ENCODE assay signal across 12 cellular contexts in the genomic region with DNA sequence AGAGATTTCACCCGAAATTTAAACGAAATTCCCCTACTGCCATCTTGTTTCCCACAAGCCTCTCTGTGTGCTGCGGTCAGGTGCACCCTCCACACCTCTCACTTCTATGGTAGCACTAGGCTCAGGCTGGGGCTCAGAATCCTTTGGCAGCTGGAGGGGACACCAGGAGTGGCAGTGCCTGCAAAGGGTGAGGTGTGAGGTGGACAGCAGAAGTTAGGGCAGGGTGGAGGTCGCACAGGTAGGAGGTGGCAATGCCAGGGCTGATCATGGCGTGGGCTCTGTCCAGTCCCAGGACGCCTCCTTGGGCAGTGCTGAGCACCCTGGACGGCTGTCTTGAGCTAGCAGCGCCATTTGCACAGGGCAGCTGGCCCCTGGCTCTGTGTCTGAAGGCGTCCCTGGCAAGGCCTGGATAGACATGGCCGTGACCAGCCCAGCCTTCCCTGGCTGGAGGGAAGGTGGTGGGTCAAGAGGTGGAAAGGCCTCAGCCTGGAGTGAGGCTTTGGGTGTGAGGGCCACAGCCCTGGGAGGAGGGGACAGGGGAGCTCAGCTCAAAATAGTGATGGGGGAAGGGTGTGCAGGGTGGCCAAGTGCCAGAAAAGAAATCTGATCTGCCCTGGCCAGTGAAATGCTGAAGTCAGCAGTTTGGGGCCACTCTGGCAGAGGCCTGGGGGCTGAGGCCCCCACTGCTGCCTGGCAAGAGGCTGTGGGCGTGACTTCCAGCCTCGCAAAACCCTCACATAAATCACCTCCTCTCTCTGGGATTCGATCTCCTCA. TPM values are rescaled to one million over a fixed set of nuclear protein-coding genes. Genes with fewer than 3 reads are reported as not detected.
A peak's percentile ranks its signal among the peaks of the same experiment; 100 is the strongest.
DNase-seq lines count a peak whose midpoint lies in the region; ATAC-seq and TF ChIP-seq lines count a peak whose summit lies in the region.
"Had no signal": no experiment of that assay in that cellular context is flagged by ENCODE, and none has a peak within 500 bp of the region (broad histone marks: within the 10 kb centered on the region; RNA-seq: fewer than 3 reads in every experiment).

No MANE protein-coding gene starts in this region.

- no peak for TF ChIP-seq POLR2A in stomach (IDR thresholded peaks at IDR 0.05)

- H3K36me3 ChIP-seq in ascending aorta (no peaks in the 10 kb centered on the region), liver (ENCODE audit: control insufficient read depth in 4 of 4, insufficient read depth in 3 of 4, low read depth in 1 of 4, low read length in 3 of 4) (peaks cover 0 to 2% (median 0%) of the 10 kb centered on the region in 4 donors), stomach (no peaks in the 10 kb centered on the region)

- DNase-seq in ascending aorta (ENCODE audit: low spot score in 2 of 2) (no peak), stomach (peak; percentile 47)
- no peak for DNase-seq in effector CD8-positive, alpha-beta T cell (lab: John Stamatoyannopoulos, UW)
- DNase-seq in activated CD4-positive, CD25-positive, alpha-beta regulatory T cell treated with anti-CD3 and anti-CD28 coated beads, Interleukin-2, amount 50 U/mL, for 72 hours: no peak
- DNase-seq: activated naive CD8-positive, alpha-beta T cell treated with anti-CD3 and anti-CD28 coated beads, Interleukin-2, amount 10 ng/mL, durations not matched to agents 7 days and 5 days; DMS153; NCI-H2171 had no signal

- intact Hi-C loops in ascending aorta (cut with DNase I) (no loop called here), stomach (cut with DNase I; ENCODE audit: low total_unique reads) (no loop called here)

- H3K9me3 ChIP-seq in ascending aorta: no peaks in the 10 kb centered on the region
- no peaks in the 10 kb centered on the region for H3K9me3 ChIP-seq in liver (ENCODE audit: control insufficient read depth in 4 of 4, low read length in 3 of 4)
- no peaks in the 10 kb centered on the region for H3K9me3 ChIP-seq in stomach
- H3K9me3 ChIP-seq: SJSA1 had no signal

- H3K27ac ChIP-seq in ascending aorta (peak overlapping the region; percentile 25 to 37), liver (ENCODE audit: low read depth in 1 of 2, low read length in 2 of 2) (peak overlapping the region; percentile 73 to 78), stomach (peak overlapping the region in 1 of 5 donors; percentile 19)
- H3K27ac ChIP-seq: SJSA1 had no signal

- ATAC-seq in HG02588 (IDR thresholded peaks at IDR 0.05; ENCODE audit: unreplicated experiment) (no peak), HG03196 (IDR thresholded peaks at IDR 0.05; ENCODE audit: unreplicated experiment) (no peak)

- WGBS in liver: 30% methylated on average over 13 of the region's 13 CpGs
- 51 to 68% (median 61%) methylated on average over 13 of the region's 13 CpGs for WGBS in stomach, 5 donors

- H3K4me1 ChIP-seq in ascending aorta: peaks cover 34 to 90% of the 10 kb centered on the region in 2 donors
- H3K4me1 ChIP-seq in liver (ENCODE audit: control insufficient read depth in 4 of 4, insufficient read depth in 4 of 4, low read length in 3 of 4): peaks cover 10 to 41% (median 14%) of the 10 kb centered on the region in 4 donors
- H3K4me1 ChIP-seq in stomach: no peaks in the 10 kb centered on the region

- no peak overlapping the region for H3K9ac ChIP-seq in liver (ENCODE audit: low read depth in 1 of 2, low read length in 2 of 2)

- TF ChIP-seq CTCF in ascending aorta (IDR thresholded peaks at IDR 0.05) (no peak), liver (IDR thresholded peaks at IDR 0.05; ENCODE audit: low read depth, low read length, missing input control) (no peak), stomach (IDR thresholded peaks at IDR 0.05) (no peak)

- TF ChIP-seq EP300 in Ishikawa (IDR thresholded peaks at IDR 0.05; ENCODE audit: borderline replicate concordance) (no peak), stomach (IDR thresholded peaks at IDR 0.05) (no peak)

- H3K27me3 ChIP-seq in ascending aorta: no peaks in the 10 kb centered on the region
- no peaks in the 10 kb centered on the region for H3K27me3 ChIP-seq in liver (ENCODE audit: control insufficient read depth in 4 of 4, insufficient read depth in 4 of 4, low read length in 3 of 4)
- no peaks in the 10 kb centered on the region for H3K27me3 ChIP-seq in stomach
- H3K27me3 ChIP-seq: SJSA1 had no signal

- no peak for TF ChIP-seq RAD21 in Ishikawa (IDR thresholded peaks at IDR 0.05; ENCODE audit: low read depth)
- peak in 1 of 2 donors; percentile 4 for TF ChIP-seq RAD21 in liver (IDR thresholded peaks at IDR 0.05)

- no peak overlapping the region for H3K4me3 ChIP-seq in ascending aorta
- H3K4me3 ChIP-seq in liver (ENCODE audit: low read depth in 1 of 3, low read length in 3 of 3): no peak overlapping the region
- H3K4me3 ChIP-seq in stomach: no peak overlapping the region
- H3K4me3 ChIP-seq: SJSA1 had no signal

TF ChIP-seq in Ishikawa, 13 proteins besides CTCF, POLR2A, EP300 and RAD21:
- TF ChIP-seq YY1 (IDR thresholded peaks at IDR 0.05; ENCODE audit: low read depth) (no peak), NFIC (IDR thresholded peaks at IDR 0.05) (peak; percentile 85)

TF ChIP-seq in liver, 16 proteins besides CTCF, POLR2A, EP300 and RAD21:
- no peak for TF ChIP-seq TAF1 (conservative IDR thresholded peaks at IDR 0.05)
- peak; percentile 35 for TF ChIP-seq SP1 (IDR thresholded peaks at IDR 0.05)
- peak in 1 of 2 donors; percentile 6 for TF ChIP-seq RXRA (IDR thresholded peaks at IDR 0.05)

RNA-seq across cellular contexts. Expression of a gene that starts 40.0 kb away (rescaled TPM):
- total RNA-seq in ascending aorta (180 TPM), liver (10 to 100 TPM in 1 of 2 donors, 1 to 10 TPM in 1; 7.8 to 23.9 TPM), stomach (10 to 100 TPM in 4 of 5 donors, 1 to 10 TPM in 1; 9.7 to 60.3 (median 28.0) TPM)
- polyA plus RNA-seq in liver (10 to 100 TPM; 13.2 to 16.4 TPM), stomach (10 to 100 TPM; 13.3 to 53.0 (median 45.3) TPM)

RNA-seq across cellular contexts. Expression of a gene that starts 58.1 kb away (rescaled TPM):
- total RNA-seq in ascending aorta (172 TPM), liver (10 to 100 TPM; 22.2 to 84.3 TPM), stomach (100 to 1,000 TPM in 1 of 5 donors, 10 to 100 TPM in 3, 1 to 10 TPM in 1; 6.4 to 149 (median 46.8) TPM)
- polyA plus RNA-seq in liver (10 to 100 TPM; 51.4 to 68.6 TPM), stomach (100 to 1,000 TPM in 1 of 3 donors, 10 to 100 TPM in 2; 27.5 to 177 (median 54.7) TPM)
